13 cellular contexts compared by ENCODE assay signal in genomic region chr2:202689898-202690297, GRCh38.
"Had no signal": no experiment of that assay in that cellular context is flagged by ENCODE, and none has a peak within 500 bp of the region (broad histone marks: within the 10 kb centered on the region; RNA-seq: fewer than 3 reads in every experiment).

No MANE protein-coding gene starts in this region.

- DNase-seq: activated CD4-positive, CD25-positive, alpha-beta regulatory T cell treated with anti-CD3 and anti-CD28 coated beads, Interleukin-2, amount 50 U/mL, for 72 hours; activated naive CD4-positive, alpha-beta T cell; cerebellar nuclear complex; effector CD8-positive, alpha-beta T cell; gastrocnemius medialis; heart right ventricle; natural killer cell; stimulated activated naive CD4-positive, alpha-beta T cell; T-helper 9 cell; transverse colon had no signal

- FAIRE-seq: islet of Langerhans had no signal

- H3K4me1 ChIP-seq: gastrocnemius medialis, heart right ventricle had no signal

- H3K36me3 ChIP-seq: brain microvascular endothelial cell, gastrocnemius medialis, heart right ventricle, transverse colon, vagina had no signal

- H3K27me3 ChIP-seq: brain microvascular endothelial cell, gastrocnemius medialis, heart right ventricle, transverse colon, vagina had no signal

- ATAC-seq: gastrocnemius medialis, heart right ventricle, natural killer cell had no signal

- H3K4me3 ChIP-seq: gastrocnemius medialis, heart right ventricle, transverse colon, vagina had no signal

- H3K4me3 Mint-ChIP-seq: natural killer cell had no signal

- H3K27ac ChIP-seq: gastrocnemius medialis, heart right ventricle, transverse colon, vagina had no signal

- H3K9me3 Mint-ChIP-seq: natural killer cell had no signal

- H3K36me3 Mint-ChIP-seq: natural killer cell had no signal

- H3K27ac Mint-ChIP-seq: natural killer cell had no signal

- H3K9me3 ChIP-seq: gastrocnemius medialis, heart right ventricle, transverse colon, vagina had no signal
